Comparison of ENCODE assay signal across 14 cellular contexts in the genomic region with DNA sequence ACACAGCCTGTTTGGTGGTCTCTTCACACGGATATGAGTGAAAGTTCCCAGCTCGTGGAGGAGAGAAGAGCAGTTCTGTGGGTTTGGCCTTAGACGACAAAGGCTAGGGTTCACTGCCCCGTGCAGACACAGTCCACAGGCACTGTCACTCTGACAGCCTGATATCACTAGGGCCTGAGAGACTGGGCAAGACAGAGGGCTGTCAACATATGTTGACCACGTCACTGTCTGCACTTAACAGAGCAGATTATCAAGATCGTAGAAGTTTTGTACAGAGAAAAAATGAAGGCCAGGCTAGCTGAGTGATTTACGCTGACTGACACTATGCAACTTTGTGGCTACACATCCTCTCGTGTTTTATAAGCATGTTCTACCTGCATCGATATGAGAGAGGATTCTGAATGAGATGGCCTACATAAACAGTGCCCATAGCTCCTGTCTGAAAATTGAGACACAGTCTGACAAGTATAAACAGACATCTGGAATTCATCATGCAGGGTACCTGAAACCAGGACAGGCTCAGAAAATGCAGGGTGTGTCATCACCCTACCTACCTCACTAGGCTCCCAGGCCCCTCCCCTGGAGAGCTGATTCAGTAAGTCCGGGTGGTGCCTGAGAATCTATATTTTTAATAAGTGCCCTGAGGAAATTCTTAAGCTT.
A peak's percentile ranks its signal among the peaks of the same experiment; 100 is the strongest.
DNase-seq lines count a peak whose midpoint lies in the region; ATAC-seq and TF ChIP-seq lines count a peak whose summit lies in the region.
"Had no signal": no experiment of that assay in that cellular context is flagged by ENCODE, and none has a peak within 500 bp of the region (broad histone marks: within the 10 kb centered on the region; RNA-seq: fewer than 3 reads in every experiment).

No MANE protein-coding gene starts in this region.

- H3K27me3 Mint-ChIP-seq in CD8-positive, alpha-beta memory T cell: peaks cover 0 to 3% of the 10 kb centered on the region in 2 donors
- H3K27me3 Mint-ChIP-seq in nephron progenitor cell (ENCODE audit: low read depth, poor library complexity): no peaks in the 10 kb centered on the region

- H3K4me1 Mint-ChIP-seq in CD8-positive, alpha-beta memory T cell: peaks cover 41 to 79% (median 78%) of the 10 kb centered on the region in 3 donors
- H3K4me1 Mint-ChIP-seq in nephron progenitor cell: peaks cover 13% of the 10 kb centered on the region

- peak overlapping the region; percentile 36; the same call in 1 of the 2 replicates for H3K4me2 ChIP-seq in KMS-11
- H3K4me2 ChIP-seq: BLaER1 treated with 17β-estradiol and CSF1 and Interleukin-3, amounts not matched to agents 10 nM and 100 nM had no signal

- TF ChIP-seq CTCF in KMS-11 (conservative IDR thresholded peaks at IDR 0.05; ENCODE audit: low read depth, low read length) (no peak), nephron progenitor cell (IDR thresholded peaks at IDR 0.05) (no peak)

- H3K4me1 ChIP-seq in CD8-positive, alpha-beta memory T cell (ENCODE audit: insufficient read depth, low read length): peaks cover 15% of the 10 kb centered on the region
- peaks cover 56% of the 10 kb centered on the region for H3K4me1 ChIP-seq in KMS-11 (ENCODE audit: low read depth, poor library complexity, severe bottlenecking)

- POLR2A ChIA-PET in CD8-positive, alpha-beta memory T cell (lab: Charles Lee): no interaction called here

- no peak overlapping the region for H3K9ac ChIP-seq in KMS-11
- H3K9ac ChIP-seq: BLaER1 treated with 17β-estradiol and CSF1 and Interleukin-3, amounts not matched to agents 10 nM and 100 nM had no signal

- no peaks in the 10 kb centered on the region; the same call in 1 of the 2 replicates for H3K79me2 ChIP-seq in KMS-11 (ENCODE audit: insufficient read depth, low read depth)

- H3K36me3 ChIP-seq in CD8-positive, alpha-beta memory T cell (ENCODE audit: insufficient read depth, low read length): no peaks in the 10 kb centered on the region
- no peaks in the 10 kb centered on the region for H3K36me3 ChIP-seq in KMS-11 (ENCODE audit: insufficient read depth)

- no peaks in the 10 kb centered on the region for H3K27me3 ChIP-seq in CD8-positive, alpha-beta memory T cell (ENCODE audit: insufficient read depth, low read length, poor library complexity, severe bottlenecking)
- no peaks in the 10 kb centered on the region for H3K27me3 ChIP-seq in KMS-11 (ENCODE audit: insufficient read depth, low read depth)
- H3K27me3 ChIP-seq: BLaER1 treated with 17β-estradiol and CSF1 and Interleukin-3, amounts not matched to agents 10 nM and 100 nM had no signal

- H3K9me3 Mint-ChIP-seq in CD8-positive, alpha-beta memory T cell: peaks cover 0 to 2% (median 0%) of the 10 kb centered on the region in 5 donors
- H3K9me3 Mint-ChIP-seq in nephron progenitor cell: no peaks in the 10 kb centered on the region

- peak overlapping the region in 6 of 8 donors; percentile 20 to 71 (median 41) for H3K27ac Mint-ChIP-seq in CD8-positive, alpha-beta memory T cell
- no peak overlapping the region for H3K27ac Mint-ChIP-seq in nephron progenitor cell

- no peak for DNase-seq in CD8-positive, alpha-beta memory T cell
- DNase-seq in nephron progenitor cell: peak; percentile 3
- DNase-seq in DMS114 treated with DMSO at 0.1 percent for 48 hours (lab: John Stamatoyannopoulos, UW; ENCODE audit: unreplicated experiment): no peak
- no peak for DNase-seq in putamen (ENCODE audit: low spot score)
- DNase-seq: activated CD4-positive, alpha-beta T cell treated with anti-CD3 and anti-CD28 coated beads for 4 hours; amniotic stem cell; NCI-H187 treated with DMSO at 0.1 percent for 48 hours; NCI-H748 treated with DMSO at 0.1 percent for 48 hours; SHP77 had no signal

- CTCF ChIA-PET in CD8-positive, alpha-beta memory T cell (lab: Charles Lee): interaction anchor here (0.9 to 1.6 kb wide), 2 partner anchors 41 to 156 kb away, joined by 3 to 5 read pairs; no protein-coding TSS in a partner anchor

- H3K4me3 ChIP-seq in CD8-positive, alpha-beta memory T cell (ENCODE audit: low read length): no peak overlapping the region
- H3K4me3 ChIP-seq in KMS-11 (IDR thresholded peaks at IDR 0.05; ENCODE audit: insufficient read depth, low read depth, low read length): no peak overlapping the region
- H3K4me3 ChIP-seq: BLaER1 treated with 17β-estradiol and CSF1 and Interleukin-3, amounts not matched to agents 10 nM and 100 nM; lung had no signal

- ATAC-seq in GM21447 (IDR thresholded peaks at IDR 0.05; ENCODE audit: unreplicated experiment): no peak

- H4K20me1 ChIP-seq in KMS-11 (ENCODE audit: insufficient read depth): no peaks in the 10 kb centered on the region

- H2AFZ ChIP-seq in KMS-11 (ENCODE audit: low read depth): no peak overlapping the region

- H3K4me3 Mint-ChIP-seq in CD8-positive, alpha-beta memory T cell: peak overlapping the region in 3 of 7 donors; percentile 36 to 64 (median 47)
- H3K4me3 Mint-ChIP-seq in nephron progenitor cell: no peak overlapping the region

- H3K36me3 Mint-ChIP-seq in CD8-positive, alpha-beta memory T cell: peaks cover 4 to 9% (median 5%) of the 10 kb centered on the region in 3 donors
- H3K36me3 Mint-ChIP-seq in nephron progenitor cell (ENCODE audit: low read depth): no peaks in the 10 kb centered on the region

- no peaks in the 10 kb centered on the region for H3K9me3 ChIP-seq in CD8-positive, alpha-beta memory T cell (ENCODE audit: low read length)

- no peak overlapping the region for H3K27ac ChIP-seq in CD8-positive, alpha-beta memory T cell (ENCODE audit: low read depth, low read length)
- no peak overlapping the region for H3K27ac ChIP-seq in KMS-11
- peak overlapping the region; percentile 57 for H3K27ac ChIP-seq in cingulate gyrus (ENCODE audit: low read depth, low read length)
- H3K27ac ChIP-seq: BLaER1 treated with 17β-estradiol and CSF1 and Interleukin-3, amounts not matched to agents 10 nM and 100 nM had no signal
